In the genomic region with DNA sequence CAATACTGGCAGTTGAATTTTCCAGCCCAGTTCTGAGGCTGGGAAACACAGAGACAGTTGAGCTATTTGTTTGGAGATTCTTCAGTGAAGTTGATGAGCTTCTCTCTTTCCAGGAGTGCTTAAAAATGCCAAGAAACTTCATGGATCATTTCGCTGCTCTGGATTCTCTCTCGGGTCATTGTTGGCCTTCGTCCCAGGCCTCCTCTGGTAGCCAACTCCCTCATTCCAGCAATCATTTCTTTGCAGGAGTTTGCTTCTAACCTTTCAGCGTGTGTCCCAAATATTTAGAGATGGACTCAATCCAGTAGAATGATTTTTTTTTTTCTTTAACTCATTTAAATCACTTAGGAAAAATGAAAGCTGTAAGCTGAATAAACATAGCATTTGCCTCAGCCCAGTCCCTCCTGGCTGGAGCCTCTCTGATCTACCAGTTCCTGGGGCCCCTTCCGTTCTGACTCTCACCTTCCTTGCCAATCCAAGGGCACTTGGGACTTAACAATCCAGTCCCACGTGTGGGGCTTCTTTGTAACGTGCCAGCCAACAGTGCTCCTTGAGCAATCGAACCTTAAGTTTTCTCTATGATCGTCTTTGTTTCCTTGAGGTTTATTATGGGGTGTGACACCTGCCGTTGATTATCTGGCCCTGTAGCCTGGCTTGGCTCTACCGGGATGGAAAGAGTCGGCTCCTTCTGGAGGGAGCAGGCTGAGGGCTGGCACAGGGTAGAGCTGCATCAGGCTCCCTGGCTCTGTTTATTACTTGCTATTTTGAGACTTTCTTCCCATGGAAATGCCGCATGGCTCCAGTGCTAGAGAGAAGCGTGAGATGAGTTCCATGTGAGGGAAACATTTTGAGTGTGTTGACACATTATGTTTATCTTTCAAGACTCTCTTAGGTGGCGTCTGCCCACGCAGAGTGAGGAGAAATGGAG, we compare ENCODE assay signal across 12 cellular contexts.
DNase-seq lines count a peak whose midpoint lies in the region; ATAC-seq and TF ChIP-seq lines count a peak whose summit lies in the region.
"Had no signal": no experiment of that assay in that cellular context is flagged by ENCODE, and none has a peak within 500 bp of the region (broad histone marks: within the 10 kb centered on the region; RNA-seq: fewer than 3 reads in every experiment).

No MANE protein-coding gene starts in this region.

- H3K9me3 ChIP-seq in muscle layer of duodenum (ENCODE audit: control insufficient read depth in 1 of 2, low read length in 2 of 2) (no peaks in the 10 kb centered on the region), upper lobe of right lung (no peaks in the 10 kb centered on the region)

- H3K4me1 Mint-ChIP-seq in stimulated activated naive B cell treated with anti-CD40 and anti-IgM and Interleukin-4, amounts not matched to agents 10 μg/mL and 1 μg/mL and 100 μg/mL, for 72 hours = no peaks in the 10 kb centered on the region

- no peaks in the 10 kb centered on the region for H3K4me1 ChIP-seq in muscle layer of duodenum (ENCODE audit: control insufficient read depth in 1 of 2, insufficient read depth in 2 of 2, low read length in 2 of 2)
- H3K4me1 ChIP-seq in upper lobe of right lung = no peaks in the 10 kb centered on the region

- TF ChIP-seq CTCF in upper lobe of right lung (IDR thresholded peaks at IDR 0.05) = no peak

- peak; percentile 17 for DNase-seq in DMS53 (lab: John Stamatoyannopoulos, UW)
- no peak for DNase-seq in DMS53 treated with DMSO at 0.1 percent for 48 hours (lab: John Stamatoyannopoulos, UW; ENCODE audit: unreplicated experiment)
- peak; percentile 83 for DNase-seq in fibroblast of peridontal ligament (ENCODE audit: extremely low read depth)
- DNase-seq in upper lobe of right lung = no peak
- no peak for DNase-seq in stimulated activated naive B cell treated with anti-CD40 and anti-IgM and Interleukin-4, amounts not matched to agents 10 μg/mL and 1 μg/mL and 100 μg/mL, for 72 hours
- DNase-seq in COR-L47 (lab: John Stamatoyannopoulos, UW) = no peak
- DNase-seq: EL, NCI-H510A treated with DMSO at 0.1 percent for 48 hours had no signal

- intact Hi-C loops in upper lobe of right lung (cut with DNase I) = no loop called here

- peak; percentile 21 for ATAC-seq in upper lobe of right lung
- ATAC-seq in GM21723 (IDR thresholded peaks at IDR 0.05; ENCODE audit: unreplicated experiment) = no peak
- ATAC-seq in stimulated activated naive B cell treated with anti-CD40 and anti-IgM and Interleukin-4, amounts not matched to agents 10 μg/mL and 1 μg/mL and 100 μg/mL, for 72 hours (replicated peaks) = no peak
- ATAC-seq: natural killer cell treated with Interleukin-12 subunit alpha and Interleukin-12 subunit beta and Interleukin-15 and Interleukin-18, amount 100 ng/mL, for 72 hours had no signal

- H3K27ac Mint-ChIP-seq in stimulated activated naive B cell treated with anti-CD40 and anti-IgM and Interleukin-4, amounts not matched to agents 10 μg/mL and 1 μg/mL and 100 μg/mL, for 72 hours = no peak overlapping the region
- H3K27ac Mint-ChIP-seq: natural killer cell treated with Interleukin-12 subunit alpha and Interleukin-12 subunit beta and Interleukin-15 and Interleukin-18, amount 100 ng/mL, for 72 hours had no signal

- H3K4me3 Mint-ChIP-seq in stimulated activated naive B cell treated with anti-CD40 and anti-IgM and Interleukin-4, amounts not matched to agents 10 μg/mL and 1 μg/mL and 100 μg/mL, for 72 hours = no peak overlapping the region
- H3K4me3 Mint-ChIP-seq: natural killer cell treated with Interleukin-12 subunit alpha and Interleukin-12 subunit beta and Interleukin-15 and Interleukin-18, amount 100 ng/mL, for 72 hours had no signal

- no peak overlapping the region for H3K4me3 ChIP-seq in muscle layer of duodenum (ENCODE audit: low read depth in 1 of 2, low read length in 2 of 2)
- no peak overlapping the region for H3K4me3 ChIP-seq in upper lobe of right lung

- no peaks in the 10 kb centered on the region for H3K36me3 Mint-ChIP-seq in stimulated activated naive B cell treated with anti-CD40 and anti-IgM and Interleukin-4, amounts not matched to agents 10 μg/mL and 1 μg/mL and 100 μg/mL, for 72 hours
- H3K36me3 Mint-ChIP-seq: natural killer cell treated with Interleukin-12 subunit alpha and Interleukin-12 subunit beta and Interleukin-15 and Interleukin-18, amount 100 ng/mL, for 72 hours had no signal

- H3K9me3 Mint-ChIP-seq in stimulated activated naive B cell treated with anti-CD40 and anti-IgM and Interleukin-4, amounts not matched to agents 10 μg/mL and 1 μg/mL and 100 μg/mL, for 72 hours = no peaks in the 10 kb centered on the region
- H3K9me3 Mint-ChIP-seq: natural killer cell treated with Interleukin-12 subunit alpha and Interleukin-12 subunit beta and Interleukin-15 and Interleukin-18, amount 100 ng/mL, for 72 hours had no signal

- H3K27ac ChIP-seq in muscle layer of duodenum (ENCODE audit: low read length) (peak overlapping the region; percentile 75), upper lobe of right lung (no peak overlapping the region)
- H3K27ac ChIP-seq: 22Rv1 had no signal

- peaks cover 0 to 19% of the 10 kb centered on the region in 2 donors for H3K27me3 Mint-ChIP-seq in stimulated activated naive B cell treated with anti-CD40 and anti-IgM and Interleukin-4, amounts not matched to agents 10 μg/mL and 1 μg/mL and 100 μg/mL, for 72 hours

- H3K27me3 ChIP-seq in muscle layer of duodenum (ENCODE audit: low read depth, low read length) (no peaks in the 10 kb centered on the region), upper lobe of right lung (no peaks in the 10 kb centered on the region)

- H3K36me3 ChIP-seq in muscle layer of duodenum (ENCODE audit: control insufficient read depth in 1 of 2, insufficient read depth in 2 of 2, low read length in 2 of 2) (no peaks in the 10 kb centered on the region), upper lobe of right lung (no peaks in the 10 kb centered on the region)

Comparison
In these comparisons a context has a peak if more than half of its experiments do, and no peak if none do; other contexts are left out.
1. DNase-seq: peak in DMS53 (single experiment) and fibroblast of peridontal ligament (single experiment); none in DMS53 treated with DMSO at 0.1 percent for 48 hours (single experiment), upper lobe of right lung (single experiment), stimulated activated naive B cell treated with anti-CD40 and anti-IgM and Interleukin-4, amounts not matched to agents 10 μg/mL and 1 μg/mL and 100 μg/mL, for 72 hours (single experiment) and COR-L47 (single experiment).